In genomic region chr18:68494802-68495560, GRCh38 we compare ENCODE assay signal across 14 cellular contexts.
DNase-seq lines count a peak whose midpoint lies in the region; ATAC-seq and TF ChIP-seq lines count a peak whose summit lies in the region.
"Had no signal": no experiment of that assay in that cellular context is flagged by ENCODE, and none has a peak within 500 bp of the region (broad histone marks: within the 10 kb centered on the region; RNA-seq: fewer than 3 reads in every experiment).

No MANE protein-coding gene starts in this region.

- peak; percentile 92 to 97 for ATAC-seq in left cardiac atrium
- peak; percentile 94 for ATAC-seq in sciatic nerve
- ATAC-seq: activated CD8-positive, alpha-beta T cell treated with anti-CD3 and anti-CD28 coated beads for 36 hours had no signal

- intact Hi-C loops in left cardiac atrium (cut with DNase I): no loop called here
- intact Hi-C loops in sciatic nerve (cut with DNase I): no loop called here

- no peak overlapping the region for H3K4me3 ChIP-seq in adipocyte (ENCODE audit: low read length)
- H3K4me3 ChIP-seq: cardiac muscle cell, SJSA1 had no signal

- peaks cover 13% of the 10 kb centered on the region for H3K4me1 ChIP-seq in adipocyte (ENCODE audit: control insufficient read depth, insufficient read depth, low read length)
- H3K4me1 ChIP-seq: SJSA1 had no signal

- no peaks in the 10 kb centered on the region for H3K27me3 ChIP-seq in adipocyte (replicated peaks; ENCODE audit: control insufficient read depth, insufficient read depth, low read length)
- H3K27me3 ChIP-seq: SJSA1 had no signal

- H3K36me3 ChIP-seq in adipocyte (ENCODE audit: control insufficient read depth, insufficient read depth, low read length, severe bottlenecking): no peaks in the 10 kb centered on the region
- H3K36me3 ChIP-seq: cardiac muscle cell, SJSA1 had no signal

- TF ChIP-seq CTCF in GM10266 (IDR thresholded peaks at IDR 0.05; ENCODE audit: control insufficient read depth, insufficient read depth, low read depth, missing control alignments): no peak

- peak; percentile 88 for DNase-seq in GM04503 (ENCODE audit: low read depth)
- DNase-seq in adipocyte (ENCODE audit: low read depth): peak; percentile 94
- DNase-seq in left cardiac atrium: peak; percentile 22
- DNase-seq in sciatic nerve (ENCODE audit: low spot score): no peak
- DNase-seq in NCI-H2029 (lab: John Stamatoyannopoulos, UW): no peak
- no peak for DNase-seq in GM10266 (ENCODE audit: extremely low spot score)
- no peak for DNase-seq in putamen (ENCODE audit: low spot score)
- no peak for DNase-seq in NAMALWA (ENCODE audit: low spot score)
- DNase-seq: activated CD8-positive, alpha-beta T cell treated with anti-CD3 and anti-CD28 coated beads for 36 hours; DMS79; glutamatergic neuron; NCI-H2107 had no signal

- H3K9ac ChIP-seq in adipocyte (ENCODE audit: low read length): no peak overlapping the region

- H3K9me3 ChIP-seq in adipocyte (ENCODE audit: control insufficient read depth, low read length): no peaks in the 10 kb centered on the region
- H3K9me3 ChIP-seq: SJSA1 had no signal

Comparison
In these comparisons a context has a peak if more than half of its experiments do, and no peak if none do; other contexts are left out.
1. DNase-seq: peak in GM04503 (single experiment), adipocyte (single experiment) and left cardiac atrium (single experiment); none in sciatic nerve (single experiment), NCI-H2029 (single experiment), GM10266 (single experiment), putamen (single experiment) and NAMALWA (single experiment).